ENCODE assay signal across 17 cellular contexts in genomic region chr10:60414111-60414510, GRCh38. TPM values are rescaled to one million over a fixed set of nuclear protein-coding genes. Genes with fewer than 3 reads are reported as not detected.
DNase-seq lines count a peak whose midpoint lies in the region; ATAC-seq, FAIRE-seq and TF ChIP-seq lines count a peak whose summit lies in the region.
"Had no signal": no experiment of that assay in that cellular context is flagged by ENCODE, and none has a peak within 500 bp of the region (broad histone marks: within the 10 kb centered on the region; RNA-seq: fewer than 3 reads in every experiment).

No MANE protein-coding gene starts in this region.

- TF ChIP-seq CTCF in A549 (IDR thresholded peaks at IDR 0.05) (no peak), mammary epithelial cell (conservative IDR thresholded peaks at IDR 0.05 in 1 of 2, IDR thresholded peaks at IDR 0.05 in 1 of 2; ENCODE audit: extremely low read depth in 1 of 2, insufficient read depth in 1 of 2, low read depth in 1 of 2, low read length in 2 of 2) (no peak), D721Med (IDR thresholded peaks at IDR 0.05; ENCODE audit: insufficient read depth, missing control alignments) (no peak)

- in situ Hi-C loops in mammary epithelial cell (cut with MboI; ENCODE audit: low sequenced_read_pairs in 2 of 2): no loop called here

- H3K4me2 ChIP-seq in A549 (peak overlapping the region; percentile 52), mammary epithelial cell (ENCODE audit: insufficient read depth, low read depth, low read length) (peak overlapping the region; percentile 37), mesendoderm (ENCODE audit: low read length) (no peak overlapping the region)

- H3K56ac ChIP-seq in mesendoderm (ENCODE audit: low read length): no peak overlapping the region

- no peak overlapping the region for H3K4ac ChIP-seq in mesendoderm (ENCODE audit: low read depth, low read length)

- H4K8ac ChIP-seq in mesendoderm (ENCODE audit: low read depth, low read length): no peak overlapping the region

- H3K79me2 ChIP-seq in mammary epithelial cell (ENCODE audit: insufficient read depth, low read length) (no peaks in the 10 kb centered on the region), mesendoderm (ENCODE audit: control insufficient read depth, insufficient read depth, low read length) (no peaks in the 10 kb centered on the region)

- H3K9me3 ChIP-seq in A549 (no peaks in the 10 kb centered on the region), mammary epithelial cell (replicated peaks; ENCODE audit: insufficient read depth, low read length) (no peaks in the 10 kb centered on the region)
- H3K9me3 ChIP-seq: heart right ventricle had no signal

- no peak overlapping the region for H2AFZ ChIP-seq in mammary epithelial cell (ENCODE audit: low read depth, low read length)

- no peaks in the 10 kb centered on the region for H3K9me3 Mint-ChIP-seq in activated CD8-positive, alpha-beta memory T cell treated with anti-CD3 and anti-CD28 coated beads, Interleukin-2, amount 10 ng/mL, durations not matched to agents 7 days and 5 days (ENCODE audit: low read depth)
- H3K9me3 Mint-ChIP-seq: activated naive CD8-positive, alpha-beta T cell treated with anti-CD3 and anti-CD28 coated beads for 36 hours had no signal

- no peak overlapping the region for H2BK15ac ChIP-seq in mesendoderm (replicated peaks; ENCODE audit: low read depth)

- no peak overlapping the region for H3K27ac Mint-ChIP-seq in activated CD8-positive, alpha-beta memory T cell treated with anti-CD3 and anti-CD28 coated beads, Interleukin-2, amount 10 ng/mL, durations not matched to agents 7 days and 5 days
- H3K27ac Mint-ChIP-seq: activated naive CD8-positive, alpha-beta T cell treated with anti-CD3 and anti-CD28 coated beads for 36 hours had no signal

- dilution Hi-C loops in mammary epithelial cell (cut with HindIII; ENCODE audit: low sequenced_read_pairs): no loop called here

- 93% methylated on average over 2 of the region's 2 CpGs for WGBS in A549 (ENCODE audit: missing lambda C conversion rate)
- WGBS in mammary epithelial cell (ENCODE audit: low coverage, missing lambda C conversion rate): 100% methylated on average over 2 of the region's 2 CpGs
- WGBS in mesendoderm (ENCODE audit: extremely low coverage, insufficient coverage, low lambda C conversion rate): no CpG with 5 or more reads among the region's 2 CpGs

- intact Hi-C loops in mammary epithelial cell (cut with micrococcal nuclease): loop anchor here (1.0 to 2.0 kb wide), 2 partner anchors 15 to 29 kb away; no protein-coding TSS in a partner anchor

- H4K20me1 ChIP-seq in mammary epithelial cell (ENCODE audit: insufficient read depth, low read length): no peaks in the 10 kb centered on the region

- peaks cover 44% of the 10 kb centered on the region for H3K4me1 ChIP-seq in A549
- H3K4me1 ChIP-seq in mammary epithelial cell (ENCODE audit: insufficient read depth, low read length): peaks cover 37% of the 10 kb centered on the region
- peaks cover 3% of the 10 kb centered on the region for H3K4me1 ChIP-seq in mesendoderm (ENCODE audit: control insufficient read depth, low read depth, low read length)
- H3K4me1 ChIP-seq: heart right ventricle had no signal

- CTCF ChIA-PET in A549 (lab: Yijun Ruan, JAX) (interaction anchor here (1.3 kb wide), 1 partner anchor 30 kb away, joined by 3 read pairs; no protein-coding TSS in a partner anchor), mammary epithelial cell (lab: Charles Lee; ENCODE audit: low non-redundant PET) (no interaction called here)
- CTCF ChIA-PET in activated CD8-positive, alpha-beta memory T cell treated with anti-CD3 and anti-CD28 coated beads, Interleukin-2, amount 10 ng/mL, durations not matched to agents 7 days and 5 days (lab: Charles Lee): no interaction called here

- H3K27me3 ChIP-seq in mammary epithelial cell (ENCODE audit: insufficient read depth, low read length): no peaks in the 10 kb centered on the region
- no peaks in the 10 kb centered on the region for H3K27me3 ChIP-seq in mesendoderm (ENCODE audit: insufficient read depth, low read length, poor library complexity)
- H3K27me3 ChIP-seq: heart right ventricle had no signal

- H3K4me3 Mint-ChIP-seq in activated CD8-positive, alpha-beta memory T cell treated with anti-CD3 and anti-CD28 coated beads, Interleukin-2, amount 10 ng/mL, durations not matched to agents 7 days and 5 days: no peak overlapping the region
- H3K4me3 Mint-ChIP-seq: activated naive CD8-positive, alpha-beta T cell treated with anti-CD3 and anti-CD28 coated beads for 36 hours had no signal

- H3K79me1 ChIP-seq in mesendoderm (ENCODE audit: low read length): no peaks in the 10 kb centered on the region

- ATAC-seq in A549: no peak
- no peak for ATAC-seq in activated CD8-positive, alpha-beta memory T cell treated with anti-CD3 and anti-CD28 coated beads, Interleukin-2, amount 10 ng/mL, durations not matched to agents 7 days and 5 days
- ATAC-seq: heart right ventricle, left ventricle myocardium superior had no signal

- H2AK5ac ChIP-seq in mesendoderm (ENCODE audit: low read length): no peak overlapping the region

- H3K36me3 Mint-ChIP-seq in activated CD8-positive, alpha-beta memory T cell treated with anti-CD3 and anti-CD28 coated beads, Interleukin-2, amount 10 ng/mL, durations not matched to agents 7 days and 5 days: no peaks in the 10 kb centered on the region
- H3K36me3 Mint-ChIP-seq: activated naive CD8-positive, alpha-beta T cell treated with anti-CD3 and anti-CD28 coated beads for 36 hours had no signal

- no peak for TF ChIP-seq RAD21 in A549 (conservative IDR thresholded peaks at IDR 0.05 in 1 of 2, IDR thresholded peaks at IDR 0.05 in 1 of 2)

- no peak for TF ChIP-seq POLR2A in A549 (IDR thresholded peaks at IDR 0.05; ENCODE audit: low read length)

- H3K18ac ChIP-seq in mesendoderm (ENCODE audit: low read length): peak overlapping the region; percentile 60

- no peak overlapping the region for H4K5ac ChIP-seq in mesendoderm (ENCODE audit: low read length)

- no peak overlapping the region for H2BK5ac ChIP-seq in mesendoderm (ENCODE audit: low read length)

- H3K4me3 ChIP-seq in A549 (no peak overlapping the region), mammary epithelial cell (replicated peaks in 1 of 3; ENCODE audit: insufficient read depth in 1 of 3, low read depth in 2 of 3, low read length in 3 of 3) (no peak overlapping the region), mesendoderm (ENCODE audit: low read length) (no peak overlapping the region)
- H3K4me3 ChIP-seq: heart right ventricle had no signal

- POLR2A ChIA-PET in A549 (lab: Yijun Ruan, JAX): no interaction called here

- H3K23ac ChIP-seq in mesendoderm (ENCODE audit: low read length): no peak overlapping the region

- H3K9ac ChIP-seq in mammary epithelial cell (ENCODE audit: insufficient read depth, low read length) (no peak overlapping the region), mesendoderm (ENCODE audit: low read length) (no peak overlapping the region)

- no peaks in the 10 kb centered on the region for H3K27me3 Mint-ChIP-seq in activated CD8-positive, alpha-beta memory T cell treated with anti-CD3 and anti-CD28 coated beads, Interleukin-2, amount 10 ng/mL, durations not matched to agents 7 days and 5 days

- H3K4me1 Mint-ChIP-seq in activated CD8-positive, alpha-beta memory T cell treated with anti-CD3 and anti-CD28 coated beads, Interleukin-2, amount 10 ng/mL, durations not matched to agents 7 days and 5 days: no peaks in the 10 kb centered on the region
- H3K4me1 Mint-ChIP-seq: activated naive CD8-positive, alpha-beta T cell treated with anti-CD3 and anti-CD28 coated beads for 36 hours had no signal

- no peak overlapping the region for H2BK120ac ChIP-seq in mesendoderm (ENCODE audit: low read depth, low read length)

- H3K27ac ChIP-seq in A549 (peak overlapping the region; percentile 18 to 51; a peak in 4 of 6 replicates), mammary epithelial cell (ENCODE audit: insufficient read depth, low read depth, low read length) (no peak overlapping the region), mesendoderm (ENCODE audit: low read depth, low read length) (no peak overlapping the region)
- H3K27ac ChIP-seq: C4-2B, heart right ventricle had no signal

- H3K36me3 ChIP-seq in mammary epithelial cell (ENCODE audit: insufficient read depth, low read length): no peaks in the 10 kb centered on the region
- no peaks in the 10 kb centered on the region for H3K36me3 ChIP-seq in mesendoderm (ENCODE audit: control insufficient read depth, insufficient read depth, low read length)
- H3K36me3 ChIP-seq: heart right ventricle had no signal

- BruUV-seq in mammary epithelial cell (replicated peaks; lab: Mats Ljungman, UMichigan): no TSS peak

- FAIRE-seq in A549 (lab: Jason Lieb, UNC) (no peak), D721Med (lab: Jason Lieb, UNC) (no peak)
- FAIRE-seq: endometrium had no signal

- TF ChIP-seq EP300 in A549 (IDR thresholded peaks at IDR 0.05): no peak

- DNase-seq in A549 (ENCODE audit: low read depth in 1 of 2, low spot score in 1 of 2) (no peak), HT1080 (ENCODE audit: low read depth) (peak; percentile 45), mammary epithelial cell (no peak), mesendoderm (no peak), D721Med (ENCODE audit: insufficient read length, low spot score) (no peak), DMS 273 (lab: John Stamatoyannopoulos, UW; ENCODE audit: unreplicated experiment) (no peak), NCI-H187 treated with DMSO at 0.1 percent for 48 hours (lab: John Stamatoyannopoulos, UW) (no peak)
- DNase-seq in activated CD8-positive, alpha-beta memory T cell treated with anti-CD3 and anti-CD28 coated beads, Interleukin-2, amount 10 ng/mL, durations not matched to agents 7 days and 5 days: no peak
- DNase-seq: activated naive CD8-positive, alpha-beta T cell treated with anti-CD3 and anti-CD28 coated beads for 36 hours; heart right ventricle; left ventricle myocardium superior; NCI-H1092 treated with DMSO at 0.1 percent for 48 hours; NCI-H2081 treated with DMSO at 0.1 percent for 48 hours; NCI-H510A; nucleus accumbens had no signal

TF ChIP-seq in A549, 52 proteins besides CTCF, POLR2A, EP300 and RAD21 (continues in another document):
- no peak for TF ChIP-seq JUNB (IDR thresholded peaks at IDR 0.05)

RNA-seq across cellular contexts. Expression of gene ANK3, which starts 24.4 kb away (rescaled TPM):
- 5.4 and 5.9 TPM in 2 replicates for polyA plus RNA-seq in A549 (2011; rRNA removed)
- 0.24 and 0.31 TPM in 2 replicates for polyA plus RNA-seq in A549 (2012; cell fraction: cytosol; rRNA removed)
- polyA plus RNA-seq in A549 (2012; cell fraction: nucleus; rRNA removed): 0.28 and 0.70 TPM in 2 replicates
- polyA plus RNA-seq in A549 (2017; fragmentation: RNase III; extraction: RNeasy Plus Mini Kit Qiagen cat#74134 plus additional on column Dnase treatment): 0.56 to 0.66 TPM (median 0.58 TPM) in 3 replicates
- 12.8 and 13.5 TPM in 2 replicates for polyA minus RNA-seq in A549 (2011; rRNA and poly(A)+ RNA removed)
- total RNA-seq in HT1080 (2014; rRNA removed; shearing (Covaris generic)): 0.53 and 0.58 TPM in 2 replicates
- polyA plus RNA-seq in HT1080 (2015; cell fraction: cytosol; rRNA removed): 0.17 and 1.1 TPM in 2 replicates
- 1.1 and 1.4 TPM in 2 replicates for polyA plus RNA-seq in HT1080 (2015; cell fraction: nucleus; rRNA removed)
- total RNA-seq in mammary epithelial cell: 10 to 100 TPM; 12.9 to 23.7 TPM
- polyA plus RNA-seq in mammary epithelial cell: 5.0 TPM
- 9.9 TPM for polyA minus RNA-seq in mammary epithelial cell
- 41.0 TPM for polyA plus RNA-seq in mesendoderm (2013, experiment 1 of 2)
- polyA plus RNA-seq in mesendoderm (2013, experiment 2 of 2): 39.0 TPM
- 10 to 100 TPM in 1 of 2 experiments, 1 to 10 TPM in 1; 2.9 to 10.6 TPM for total RNA-seq in activated CD8-positive, alpha-beta memory T cell treated with anti-CD3 and anti-CD28 coated beads, Interleukin-2, amount 10 ng/mL, durations not matched to agents 7 days and 5 days

Comparison
In these comparisons a context has a peak if more than half of its experiments do, and no peak if none do; other contexts are left out.
1. H3K27ac ChIP-seq: peak in A549 (2 of 2); none in mammary epithelial cell (single experiment) and mesendoderm (single experiment).